In the genomic region with DNA sequence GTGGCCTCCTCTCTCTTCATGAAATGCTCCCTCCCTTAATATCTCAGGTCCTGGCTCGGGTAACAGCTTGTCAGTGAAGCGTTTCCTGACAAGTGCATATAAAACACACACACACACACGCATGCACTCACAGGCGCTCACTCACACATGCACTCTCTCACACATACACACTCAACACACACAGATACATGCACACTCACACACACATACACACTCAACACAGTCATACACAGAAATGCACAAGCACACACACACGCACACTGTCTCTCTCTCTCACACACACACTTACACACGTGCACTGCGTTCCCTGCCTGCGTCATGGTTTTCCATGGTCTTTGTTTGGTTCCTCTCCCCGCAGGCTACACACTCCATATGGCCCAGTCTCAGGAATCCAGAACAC, we compare ENCODE assay signal across 18 cellular contexts.
"Had no signal": no experiment of that assay in that cellular context is flagged by ENCODE, and none has a peak within 500 bp of the region (broad histone marks: within the 10 kb centered on the region; RNA-seq: fewer than 3 reads in every experiment).

No MANE protein-coding gene starts in this region.

- ATAC-seq: gastroesophageal sphincter, psoas muscle, right lobe of liver had no signal

- H3K4me3 ChIP-seq: esophagus squamous epithelium, gastroesophageal sphincter, left ventricle myocardium inferior, lung, psoas muscle, right lobe of liver, tibial nerve had no signal

- H3K4me1 ChIP-seq: esophagus squamous epithelium, gastroesophageal sphincter, psoas muscle, right lobe of liver had no signal

- H3K27me3 ChIP-seq: right lobe of liver, tibial nerve had no signal

- H3K27me3 Mint-ChIP-seq: dendritic cell treated with granulocyte-macrophage colony-stimulating factor and Interleukin-4, amounts not matched to agents 40 ng/mL and 50 ng/mL, for 4 days; naive B cell; stimulated activated memory B cell treated with anti-CD40 and anti-IgM and Interleukin-4, amounts not matched to agents 10 μg/mL and 1 μg/mL and 100 μg/mL, for 72 hours had no signal

- H3K36me3 Mint-ChIP-seq: immature natural killer cell; naive B cell; stimulated activated memory B cell treated with anti-CD40 and anti-IgM and Interleukin-4, amounts not matched to agents 10 μg/mL and 1 μg/mL and 100 μg/mL, for 72 hours had no signal

- H3K4me3 Mint-ChIP-seq: dendritic cell treated with granulocyte-macrophage colony-stimulating factor and Interleukin-4, amounts not matched to agents 40 ng/mL and 50 ng/mL, for 4 days; immature natural killer cell; naive B cell; nephron; stimulated activated memory B cell treated with anti-CD40 and anti-IgM and Interleukin-4, amounts not matched to agents 10 μg/mL and 1 μg/mL and 100 μg/mL, for 72 hours; stimulated activated naive CD8-positive, alpha-beta T cell treated with anti-CD3 and anti-CD28 coated beads, Interleukin-15, Interleukin-2, amounts not matched to agents 100 ng/mL and 50 ng/mL, for 24 hours had no signal

- DNase-seq: esophagus squamous epithelium; foreskin fibroblast; glutamatergic neuron; immature natural killer cell; left ventricle myocardium inferior; mesenchymal stem cell; naive B cell; psoas muscle; retina; right lobe of liver; stimulated activated CD4-positive, alpha-beta T cell treated with anti-CD3 and anti-CD28 coated beads, Interleukin-4, amount 100 ng/mL, for 24 hours had no signal

- H3K9me3 ChIP-seq: esophagus squamous epithelium, gastroesophageal sphincter, left ventricle myocardium inferior, psoas muscle, right lobe of liver, tibial nerve had no signal

- H3K27ac Mint-ChIP-seq: dendritic cell treated with granulocyte-macrophage colony-stimulating factor and Interleukin-4, amounts not matched to agents 40 ng/mL and 50 ng/mL, for 4 days; immature natural killer cell; naive B cell; nephron; stimulated activated memory B cell treated with anti-CD40 and anti-IgM and Interleukin-4, amounts not matched to agents 10 μg/mL and 1 μg/mL and 100 μg/mL, for 72 hours; stimulated activated naive CD8-positive, alpha-beta T cell treated with anti-CD3 and anti-CD28 coated beads, Interleukin-15, Interleukin-2, amounts not matched to agents 100 ng/mL and 50 ng/mL, for 24 hours had no signal

- H3K36me3 ChIP-seq: esophagus squamous epithelium, gastroesophageal sphincter, left ventricle myocardium inferior, right lobe of liver, tibial nerve had no signal

- H3K4me1 Mint-ChIP-seq: immature natural killer cell; naive B cell; stimulated activated memory B cell treated with anti-CD40 and anti-IgM and Interleukin-4, amounts not matched to agents 10 μg/mL and 1 μg/mL and 100 μg/mL, for 72 hours had no signal

- H3K9me3 Mint-ChIP-seq: dendritic cell treated with granulocyte-macrophage colony-stimulating factor and Interleukin-4, amounts not matched to agents 40 ng/mL and 50 ng/mL, for 4 days; immature natural killer cell; nephron; stimulated activated naive CD8-positive, alpha-beta T cell treated with anti-CD3 and anti-CD28 coated beads, Interleukin-15, Interleukin-2, amounts not matched to agents 100 ng/mL and 50 ng/mL, for 24 hours had no signal

- H3K27ac ChIP-seq: esophagus squamous epithelium, gastroesophageal sphincter, left ventricle myocardium inferior, psoas muscle, right lobe of liver, tibial nerve had no signal
